In genomic region chr22:50244420-50245213, GRCh38 we compare ENCODE assay signal across 8 cellular contexts. TPM values are rescaled to one million over a fixed set of nuclear protein-coding genes. Genes with fewer than 3 reads are reported as not detected.
DNase-seq lines count a peak whose midpoint lies in the region; ATAC-seq and TF ChIP-seq lines count a peak whose summit lies in the region.

Gene TUBGCP6, minus strand, starts transcription at chr22:50245023. Its CDS starts 564 bp downstream, at chr22:50244459.

- peak; percentile 24 to 86 for TF ChIP-seq POLR2A in uterus (IDR thresholded peaks at IDR 0.05)

- intact Hi-C loops in uterus (cut with DNase I; ENCODE audit: low total_unique reads), result no loop called here

- H3K27me3 ChIP-seq in right atrium auricular region (no peaks in the 10 kb centered on the region), uterus (no peaks in the 10 kb centered on the region)

- H3K36me3 ChIP-seq in right atrium auricular region (peaks cover 10% of the 10 kb centered on the region), uterus (no peaks in the 10 kb centered on the region)

- H3K27ac ChIP-seq in angular gyrus (ENCODE audit: low read depth, low read length), result peak within 1 kb of the TSS; percentile 84
- H3K27ac ChIP-seq in right atrium auricular region, result peak within 1 kb of the TSS; percentile 88 to 89
- H3K27ac ChIP-seq in uterus, result peak within 1 kb of the TSS; percentile 77 to 93

- peak; percentile 74 for ATAC-seq in HG02763 (IDR thresholded peaks at IDR 0.05; ENCODE audit: unreplicated experiment)

- TF ChIP-seq CTCF in GM12872 (IDR thresholded peaks at IDR 0.05; ENCODE audit: insufficient read depth, low read depth, low read length), result peak; percentile 43; the same call in 2 of the 3 replicates
- peak in 1 of 2 donors; percentile 45 for TF ChIP-seq CTCF in right atrium auricular region (IDR thresholded peaks at IDR 0.05)
- TF ChIP-seq CTCF in uterus (IDR thresholded peaks at IDR 0.05), result peak in 3 of 4 experiments; percentile 19 to 44 (median 23)

- H3K4me1 ChIP-seq in right atrium auricular region (peaks cover 0 to 55% of the 10 kb centered on the region in 2 donors), uterus (peaks cover 3 to 41% of the 10 kb centered on the region in 2 donors)

- DNase-seq in NCI-H146 (lab: John Stamatoyannopoulos, UW) (peak; percentile 83), T-helper 2 cell (peak; percentile 81 to 95 (median 88)), right atrium auricular region (ENCODE audit: low spot score) (peak; percentile 95), putamen (ENCODE audit: low spot score) (peak; percentile 95), uterus (peak; percentile 94)

- H3K9me3 ChIP-seq in right atrium auricular region (no peaks in the 10 kb centered on the region), uterus (no peaks in the 10 kb centered on the region)

- H3K4me3 ChIP-seq in right atrium auricular region (peak within 1 kb of the TSS; percentile 73 to 96), uterus (peak within 1 kb of the TSS; percentile 67 to 87)

RNA-seq across cellular contexts. Expression of gene TUBGCP6, which starts in this region (rescaled TPM):
- total RNA-seq in right atrium auricular region, result 10 to 100 TPM; 19.5 to 22.1 TPM
- 10 to 100 TPM; 19.1 to 52.2 (median 40.7) TPM for total RNA-seq in uterus

Comparison
In these comparisons a context has a peak if more than half of its experiments do, and no peak if none do; other contexts are left out.
1. Peak in every context shown above with its lines: DNase-seq, ATAC-seq, H3K4me3 ChIP-seq and H3K27ac ChIP-seq.